ENCODE assay signal across 27 cellular contexts in genomic region chr9:106769331-106769730, GRCh38.
"Had no signal": no experiment of that assay in that cellular context is flagged by ENCODE, and none has a peak within 500 bp of the region (broad histone marks: within the 10 kb centered on the region; RNA-seq: fewer than 3 reads in every experiment).

No MANE protein-coding gene starts in this region.

- H3K36me3 Mint-ChIP-seq: activated CD8-positive, alpha-beta memory T cell treated with anti-CD3 and anti-CD28 coated beads, Interleukin-2, amount 10 ng/mL, durations not matched to agents 7 days and 5 days; activated naive CD4-positive, alpha-beta T cell treated with anti-CD3 and anti-CD28 coated beads, Interleukin-2, amount 50 U/mL, for 72 hours; brain; WTC11 had no signal

- H3K9me3 Mint-ChIP-seq: activated naive CD8-positive, alpha-beta T cell treated with anti-CD3 and anti-CD28 coated beads, Interleukin-2, amount 50 U/mL, for 24 hours; activated T-cell treated with anti-CD3 and anti-CD28 coated beads, Interleukin-2, amount 50 U/mL, for 24 hours; WTC11 had no signal

- H3K4me3 Mint-ChIP-seq: activated CD8-positive, alpha-beta memory T cell treated with anti-CD3 and anti-CD28 coated beads, Interleukin-2, amount 10 ng/mL, durations not matched to agents 7 days and 5 days; activated naive CD8-positive, alpha-beta T cell treated with anti-CD3 and anti-CD28 coated beads, Interleukin-2, amount 50 U/mL, for 24 hours; activated T-cell treated with anti-CD3 and anti-CD28 coated beads, Interleukin-2, amount 50 U/mL, for 24 hours; activated T-helper 1 cell treated with anti-CD3 and anti-CD28 coated beads, Interleukin-12 subunit alpha, Interleukin-12 subunit beta, Interleukin-2, Interleukin-4 antibody, amounts not matched to agents 30 ng/mL and 10 ng/mL and 1 ng/mL, durations not matched to agents 14 hours and 24 hours and 36 hours; brain; WTC11 had no signal

- H3K9me3 ChIP-seq: Peyer's patch, SJCRH30 had no signal

- H3K36me3 ChIP-seq: cardiac muscle cell, Peyer's patch, SJCRH30 had no signal

- H3K27ac ChIP-seq: cardiac muscle cell, Peyer's patch, RWPE1, SJCRH30 had no signal

- H3K4me1 Mint-ChIP-seq: activated CD8-positive, alpha-beta memory T cell treated with anti-CD3 and anti-CD28 coated beads, Interleukin-2, amount 10 ng/mL, durations not matched to agents 7 days and 5 days; activated naive CD8-positive, alpha-beta T cell treated with anti-CD3 and anti-CD28 coated beads, Interleukin-2, amount 50 U/mL, for 24 hours; brain; WTC11 had no signal

- DNase-seq: activated CD4-positive, alpha-beta T cell treated with anti-CD3 and anti-CD28 coated beads for 48 hours; activated CD4-positive, alpha-beta T cell treated with anti-CD3 and anti-CD28 coated beads, Interleukin-2, amount 50 U/mL, for 4 hours; activated CD4-positive, CD25-positive, alpha-beta regulatory T cell treated with anti-CD3 and anti-CD28 coated beads, Interleukin-2, amount 50 U/mL, for 72 hours; activated CD8-positive, alpha-beta memory T cell treated with anti-CD3 and anti-CD28 coated beads, Interleukin-2, amount 10 ng/mL, durations not matched to agents 7 days and 5 days; activated effector memory CD4-positive, alpha-beta T cell treated with Interleukin-2 at 50 U/mL for 16 hours; activated naive CD4-positive, alpha-beta T cell treated with Interleukin-2 at 50 U/mL for 16 hours; activated naive CD8-positive, alpha-beta T cell treated with anti-CD3 and anti-CD28 coated beads, Interleukin-2, amount 50 U/mL, for 24 hours; activated T-cell treated with anti-CD3 and anti-CD28 coated beads, Interleukin-2, amount 50 U/mL, for 24 hours; amniotic stem cell; Kasumi-1; KBM-7; NCI-H1105 treated with DMSO at 0.1 percent for 48 hours; NCI-H1930; NCI-H345; NCI-H510A treated with DMSO at 0.1 percent for 48 hours; NCI-H774; Peyer's patch; Right ventricle myocardium superior; SW 1271 had no signal

- H3K27me3 ChIP-seq: cardiac muscle cell, Peyer's patch, SJCRH30 had no signal

- ATAC-seq: activated CD8-positive, alpha-beta memory T cell treated with anti-CD3 and anti-CD28 coated beads, Interleukin-2, amount 10 ng/mL, durations not matched to agents 7 days and 5 days; activated naive CD4-positive, alpha-beta T cell treated with anti-CD3 and anti-CD28 coated beads, Interleukin-2, amount 50 U/mL, for 72 hours; activated naive CD8-positive, alpha-beta T cell treated with anti-CD3 and anti-CD28 coated beads, Interleukin-2, amount 50 U/mL, for 24 hours; SK-N-SH treated with all-trans-retinoic acid at 6 μM for 48 hours; WTC11 had no signal

- H3K27me3 Mint-ChIP-seq: activated CD8-positive, alpha-beta memory T cell treated with anti-CD3 and anti-CD28 coated beads, Interleukin-2, amount 10 ng/mL, durations not matched to agents 7 days and 5 days; activated naive CD8-positive, alpha-beta T cell treated with anti-CD3 and anti-CD28 coated beads, Interleukin-2, amount 50 U/mL, for 24 hours; activated T-cell treated with anti-CD3 and anti-CD28 coated beads, Interleukin-2, amount 50 U/mL, for 24 hours; brain had no signal

- H3K4me3 ChIP-seq: cardiac muscle cell, Peyer's patch, SJCRH30 had no signal

- H3K27ac Mint-ChIP-seq: activated CD8-positive, alpha-beta memory T cell treated with anti-CD3 and anti-CD28 coated beads, Interleukin-2, amount 10 ng/mL, durations not matched to agents 7 days and 5 days; activated naive CD4-positive, alpha-beta T cell treated with anti-CD3 and anti-CD28 coated beads, Interleukin-2, amount 50 U/mL, for 72 hours; activated naive CD8-positive, alpha-beta T cell treated with anti-CD3 and anti-CD28 coated beads, Interleukin-2, amount 50 U/mL, for 24 hours; activated T-cell treated with anti-CD3 and anti-CD28 coated beads, Interleukin-2, amount 50 U/mL, for 24 hours; activated T-helper 1 cell treated with anti-CD3 and anti-CD28 coated beads, Interleukin-12 subunit alpha, Interleukin-12 subunit beta, Interleukin-2, Interleukin-4 antibody, amounts not matched to agents 30 ng/mL and 10 ng/mL and 1 ng/mL, durations not matched to agents 14 hours and 24 hours and 36 hours; brain; WTC11 had no signal

- H3K4me1 ChIP-seq: Peyer's patch, SJCRH30 had no signal
